In the genomic region with DNA sequence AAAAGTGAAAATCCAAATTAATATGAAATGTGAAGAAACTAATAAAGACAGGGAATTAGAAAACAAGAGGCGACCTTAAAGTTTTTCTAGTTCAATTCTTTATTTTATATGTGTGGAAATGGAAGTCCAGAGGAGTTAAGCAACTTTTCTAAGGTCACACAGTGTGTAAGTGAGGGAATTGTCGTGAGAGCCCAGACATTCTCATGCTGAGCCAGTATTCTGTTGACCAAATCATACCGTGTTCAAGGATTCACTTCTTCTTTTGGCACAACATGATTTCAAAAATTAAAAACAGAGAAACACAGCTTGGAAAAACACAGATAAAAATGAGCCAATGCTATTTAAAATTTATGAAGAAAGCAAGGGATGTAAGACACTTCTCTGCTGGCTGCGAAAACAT, we compare ENCODE assay signal across 12 cellular contexts. TPM values are rescaled to one million over a fixed set of nuclear protein-coding genes. Genes with fewer than 3 reads are reported as not detected.
"Had no signal": no experiment of that assay in that cellular context is flagged by ENCODE, and none has a peak within 500 bp of the region (broad histone marks: within the 10 kb centered on the region; RNA-seq: fewer than 3 reads in every experiment).

No MANE protein-coding gene starts in this region.

RNA-seq across cellular contexts. Expression of gene OR2A42, which starts 12.5 kb away (rescaled TPM):
- total RNA-seq: natural killer cell, occipital lobe, progenitor cell of endocrine pancreas, psoas muscle, right cardiac atrium, right lobe of liver, temporal lobe, tibial nerve, vagina had no signal
- polyA plus RNA-seq: naive thymus-derived CD4-positive, alpha-beta T cell; neural cell; smooth muscle cell had no signal

RNA-seq across cellular contexts. Expression of gene ARHGEF35, which starts 31.2 kb away (rescaled TPM):
- polyA plus RNA-seq: neural cell had no signal

RNA-seq across cellular contexts. Expression of gene OR2A7, which starts 37.7 kb away (rescaled TPM):
- total RNA-seq: occipital lobe had no signal
- polyA plus RNA-seq: neural cell had no signal

RNA-seq across cellular contexts. Expression of gene CTAGE8, which starts 42.2 kb away (rescaled TPM):
- total RNA-seq: occipital lobe had no signal
- polyA plus RNA-seq: neural cell had no signal

RNA-seq across cellular contexts. Expression of gene CTAGE4, which starts 43.6 kb away (rescaled TPM):
- polyA plus RNA-seq: neural cell had no signal
